Comparison of ENCODE assay signal across 22 cellular contexts in the genomic region with DNA sequence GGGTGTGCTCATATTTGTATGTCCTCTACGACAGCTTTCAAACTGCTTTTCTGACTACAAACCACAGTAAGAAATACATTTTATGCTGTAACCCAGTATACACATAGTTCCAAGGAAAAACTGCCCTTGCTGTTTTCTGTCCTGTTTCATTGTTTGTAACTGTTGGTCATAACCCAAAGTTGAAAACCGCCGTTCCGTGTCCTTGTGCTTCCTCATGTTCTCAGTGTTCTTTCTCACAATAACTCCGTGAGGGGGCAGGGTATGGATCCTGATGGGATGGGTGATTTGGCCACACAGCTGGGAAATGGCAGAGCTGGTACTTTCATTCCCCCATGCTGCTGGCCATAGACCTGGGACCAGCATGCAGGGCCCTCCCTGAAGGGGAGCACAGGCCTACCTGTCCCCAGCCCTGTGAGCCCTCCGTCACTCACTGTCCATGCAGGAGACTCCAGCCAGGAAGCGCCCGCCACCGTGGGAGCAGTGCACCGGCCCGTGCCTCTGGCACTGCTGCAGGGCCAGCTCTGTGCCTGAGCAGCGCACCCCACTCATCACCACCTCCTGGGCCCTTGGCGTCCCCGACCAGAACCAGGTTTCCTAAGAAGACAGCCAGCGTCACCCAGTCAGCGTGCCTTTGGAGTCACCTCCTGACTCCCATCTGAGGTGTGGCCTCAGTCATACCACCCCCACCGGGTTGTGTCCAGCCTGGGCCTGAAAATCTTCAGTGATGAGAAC. TPM values are rescaled to one million over a fixed set of nuclear protein-coding genes. Genes with fewer than 3 reads are reported as not detected.
"Had no signal": no experiment of that assay in that cellular context is flagged by ENCODE, and none has a peak within 500 bp of the region (broad histone marks: within the 10 kb centered on the region; RNA-seq: fewer than 3 reads in every experiment).

No MANE protein-coding gene starts in this region.

- H3K4me3 Mint-ChIP-seq: activated CD4-positive, alpha-beta memory T cell treated with anti-CD3 and anti-CD28 coated beads for 36 hours; activated naive CD8-positive, alpha-beta T cell treated with anti-CD3 and anti-CD28 coated beads, Interleukin-2, amount 10 ng/mL, durations not matched to agents 7 days and 5 days; memory B cell; natural killer cell; stimulated activated memory B cell treated with anti-CD40 and anti-IgM and Interleukin-4, amounts not matched to agents 10 μg/mL and 1 μg/mL and 100 μg/mL, for 72 hours had no signal

- ATAC-seq: body of pancreas; heart left ventricle; natural killer cell; stimulated activated memory B cell treated with anti-CD40 and anti-IgM and Interleukin-4, amounts not matched to agents 10 μg/mL and 1 μg/mL and 100 μg/mL, for 72 hours had no signal

- H3K4me1 Mint-ChIP-seq: activated naive CD8-positive, alpha-beta T cell treated with anti-CD3 and anti-CD28 coated beads, Interleukin-2, amount 10 ng/mL, durations not matched to agents 7 days and 5 days; memory B cell; stimulated activated memory B cell treated with anti-CD40 and anti-IgM and Interleukin-4, amounts not matched to agents 10 μg/mL and 1 μg/mL and 100 μg/mL, for 72 hours had no signal

- H3K4me3 ChIP-seq: body of pancreas, heart left ventricle, left ventricle myocardium inferior, pancreas, sigmoid colon, thoracic aorta had no signal

- H3K36me3 Mint-ChIP-seq: activated naive CD8-positive, alpha-beta T cell treated with anti-CD3 and anti-CD28 coated beads, Interleukin-2, amount 10 ng/mL, durations not matched to agents 7 days and 5 days had no signal

- FAIRE-seq: colon, endometrium, frontal cortex, pancreas had no signal

- H3K27me3 ChIP-seq: body of pancreas, heart left ventricle, neutrophil, pancreas, sigmoid colon had no signal

- H3K27me3 Mint-ChIP-seq: activated CD4-positive, alpha-beta memory T cell treated with anti-CD3 and anti-CD28 coated beads for 36 hours; activated naive CD8-positive, alpha-beta T cell treated with anti-CD3 and anti-CD28 coated beads, Interleukin-2, amount 10 ng/mL, durations not matched to agents 7 days and 5 days; memory B cell; stimulated activated memory B cell treated with anti-CD40 and anti-IgM and Interleukin-4, amounts not matched to agents 10 μg/mL and 1 μg/mL and 100 μg/mL, for 72 hours had no signal

- H3K9me3 Mint-ChIP-seq: activated CD4-positive, alpha-beta memory T cell treated with anti-CD3 and anti-CD28 coated beads for 36 hours; activated naive CD8-positive, alpha-beta T cell treated with anti-CD3 and anti-CD28 coated beads, Interleukin-2, amount 10 ng/mL, durations not matched to agents 7 days and 5 days; activated T-helper 2 cell treated with anti-CD3 and anti-CD28 coated beads, Interferon-gamma antibody, Interleukin-2, Interleukin-4, amounts not matched to agents 10 μg/mL and 5 μg/mL and 100 μg/mL, durations not matched to agents 14 hours and 24 hours and 36 hours; memory B cell; natural killer cell; stimulated activated memory B cell treated with anti-CD40 and anti-IgM and Interleukin-4, amounts not matched to agents 10 μg/mL and 1 μg/mL and 100 μg/mL, for 72 hours had no signal

- H3K4me1 ChIP-seq: heart left ventricle, pancreas had no signal

- H3K9me3 ChIP-seq: body of pancreas, heart left ventricle, left ventricle myocardium inferior, neutrophil, pancreas, sigmoid colon, thoracic aorta had no signal

- H3K27ac Mint-ChIP-seq: activated CD4-positive, alpha-beta memory T cell treated with anti-CD3 and anti-CD28 coated beads for 36 hours; activated T-helper 2 cell treated with anti-CD3 and anti-CD28 coated beads, Interferon-gamma antibody, Interleukin-2, Interleukin-4, amounts not matched to agents 10 μg/mL and 5 μg/mL and 100 μg/mL, durations not matched to agents 14 hours and 24 hours and 36 hours; memory B cell; stimulated activated memory B cell treated with anti-CD40 and anti-IgM and Interleukin-4, amounts not matched to agents 10 μg/mL and 1 μg/mL and 100 μg/mL, for 72 hours had no signal

- H3K27ac ChIP-seq: body of pancreas, heart left ventricle, left ventricle myocardium inferior, neutrophil, pancreas, sigmoid colon had no signal

- DNase-seq: activated CD4-positive, alpha-beta memory T cell treated with anti-CD3 and anti-CD28 coated beads for 36 hours; activated naive CD4-positive, alpha-beta T cell treated with Interleukin-2 at 50 U/mL for 16 hours; activated naive CD8-positive, alpha-beta T cell treated with anti-CD3 and anti-CD28 coated beads, Interleukin-2, amount 10 ng/mL, durations not matched to agents 7 days and 5 days; amygdala; body of pancreas; erythroblast; heart left ventricle; kidney glomerular epithelial cell; left ventricle myocardium inferior; natural killer cell; sigmoid colon; stimulated activated CD4-positive, alpha-beta T cell treated with anti-CD3 and anti-CD28 coated beads, Interleukin-4, amount 100 ng/mL, for 4 hours had no signal

RNA-seq across cellular contexts. Expression of a gene that starts 12.7 kb away (rescaled TPM):
- total RNA-seq: activated CD4-positive, alpha-beta memory T cell treated with anti-CD3 and anti-CD28 coated beads for 36 hours; activated naive CD8-positive, alpha-beta T cell treated with anti-CD3 and anti-CD28 coated beads, Interleukin-2, amount 10 ng/mL, durations not matched to agents 7 days and 5 days; activated T-helper 2 cell treated with anti-CD3 and anti-CD28 coated beads, Interferon-gamma antibody, Interleukin-2, Interleukin-4, amounts not matched to agents 10 μg/mL and 5 μg/mL and 100 μg/mL, durations not matched to agents 14 hours and 24 hours and 36 hours; frontal cortex; T-helper 1 cell treated with Interleukin-12 subunit alpha and Interleukin-12 subunit beta and Interleukin-4 antibody, amounts not matched to agents 30 ng/mL and 1 ng/mL, for 36 hours had no signal
